ENCODE assay signal across 8 cellular contexts in genomic region chr2:66432801-66433694, GRCh38. TPM values are rescaled to one million over a fixed set of nuclear protein-coding genes. Genes with fewer than 3 reads are reported as not detected.
DNase-seq lines count a peak whose midpoint lies in the region; ATAC-seq and TF ChIP-seq lines count a peak whose summit lies in the region.

No MANE protein-coding gene starts in this region.

- DNase-seq in stimulated activated CD4-positive, alpha-beta T cell treated with anti-CD3 and anti-CD28 coated beads, Interleukin-4, amount 100 ng/mL, for 1 hour = peak; percentile 12
- DNase-seq in stimulated activated CD4-positive, alpha-beta T cell treated with anti-CD3 and anti-CD28 coated beads, Interleukin-4, amount 100 ng/mL, for 24 hours = no peak
- DNase-seq in NCI-H2171 treated with DMSO at 0.1 percent for 48 hours (lab: John Stamatoyannopoulos, UW) (peak; percentile 97), fibroblast of the conjunctiva (ENCODE audit: low read depth) (peak; percentile 86), upper lobe of left lung (peak; percentile 70 to 92)
- DNase-seq in activated CD8-positive, alpha-beta T cell treated with anti-CD3 and anti-CD28 coated beads, Interleukin-2, amount 10 ng/mL, durations not matched to agents 7 days and 5 days = no peak
- DNase-seq in activated CD4-positive, CD25-positive, alpha-beta regulatory T cell treated with anti-CD3 and anti-CD28 coated beads, Interleukin-2, amount 50 U/mL, for 72 hours = no peak

- peak in 3 of 6 experiments; percentile 8 to 29 (median 26) for TF ChIP-seq CTCF in upper lobe of left lung (IDR thresholded peaks at IDR 0.05)

- peaks cover 6% of the 10 kb centered on the region for H3K36me3 ChIP-seq in mucosa of stomach (ENCODE audit: control insufficient read depth, insufficient read depth, low read length)
- H3K36me3 ChIP-seq in upper lobe of left lung = peaks cover 0 to 1% (median 0%) of the 10 kb centered on the region in 4 donors

- peaks cover 5% of the 10 kb centered on the region for H3K36me3 Mint-ChIP-seq in activated CD8-positive, alpha-beta T cell treated with anti-CD3 and anti-CD28 coated beads, Interleukin-2, amount 10 ng/mL, durations not matched to agents 7 days and 5 days (ENCODE audit: low read depth)

- no peak for ATAC-seq in activated CD8-positive, alpha-beta T cell treated with anti-CD3 and anti-CD28 coated beads, Interleukin-2, amount 10 ng/mL, durations not matched to agents 7 days and 5 days
- ATAC-seq in upper lobe of left lung (ENCODE audit: low FRiP score in 2 of 2) = peak; percentile 76 to 90

- peak overlapping the region; percentile 90 to 97 (median 94) for H3K27ac ChIP-seq in upper lobe of left lung

- H3K4me3 ChIP-seq in mucosa of stomach (ENCODE audit: low read length) = peak overlapping the region; percentile 92
- peak overlapping the region; percentile 57 to 76 (median 61) for H3K4me3 ChIP-seq in upper lobe of left lung

- H3K27me3 Mint-ChIP-seq in activated CD8-positive, alpha-beta T cell treated with anti-CD3 and anti-CD28 coated beads, Interleukin-2, amount 10 ng/mL, durations not matched to agents 7 days and 5 days (ENCODE audit: low read depth) = peaks cover 79% of the 10 kb centered on the region

- 3% methylated on average over 28 to 50 of the region's 51 CpGs for WGBS in upper lobe of left lung, 2 donors

- no peak overlapping the region for H3K27ac Mint-ChIP-seq in activated CD8-positive, alpha-beta T cell treated with anti-CD3 and anti-CD28 coated beads, Interleukin-2, amount 10 ng/mL, durations not matched to agents 7 days and 5 days

- H3K27me3 ChIP-seq in mucosa of stomach (ENCODE audit: control insufficient read depth, insufficient read depth, low read length) (no peaks in the 10 kb centered on the region), upper lobe of left lung (peaks cover 0 to 15% (median 4%) of the 10 kb centered on the region in 4 donors)

- TF ChIP-seq POLR2A in upper lobe of left lung (IDR thresholded peaks at IDR 0.05) = peak in 1 of 4 donors; percentile 12

- H3K9me3 ChIP-seq in mucosa of stomach (ENCODE audit: control insufficient read depth, low read length) = no peaks in the 10 kb centered on the region
- no peaks in the 10 kb centered on the region for H3K9me3 ChIP-seq in upper lobe of left lung

- TF ChIP-seq EP300 in upper lobe of left lung (IDR thresholded peaks at IDR 0.05) = no peak

- H3K4me1 ChIP-seq in mucosa of stomach (ENCODE audit: control insufficient read depth, insufficient read depth, low read length) (no peaks in the 10 kb centered on the region), upper lobe of left lung (peaks cover 11 to 28% (median 15%) of the 10 kb centered on the region in 4 donors)

- no peaks in the 10 kb centered on the region for H3K9me3 Mint-ChIP-seq in activated CD8-positive, alpha-beta T cell treated with anti-CD3 and anti-CD28 coated beads, Interleukin-2, amount 10 ng/mL, durations not matched to agents 7 days and 5 days (ENCODE audit: insufficient read depth)

- peaks cover 29% of the 10 kb centered on the region for H3K4me1 Mint-ChIP-seq in activated CD8-positive, alpha-beta T cell treated with anti-CD3 and anti-CD28 coated beads, Interleukin-2, amount 10 ng/mL, durations not matched to agents 7 days and 5 days (ENCODE audit: low read depth)

- POLR2A ChIA-PET in activated CD8-positive, alpha-beta T cell treated with anti-CD3 and anti-CD28 coated beads, Interleukin-2, amount 10 ng/mL, durations not matched to agents 7 days and 5 days (lab: Charles Lee) = no interaction called here

- peak overlapping the region; percentile 94 for H3K9ac ChIP-seq in mucosa of stomach (ENCODE audit: low read length)

- peak overlapping the region; percentile 71 for H3K4me3 Mint-ChIP-seq in activated CD8-positive, alpha-beta T cell treated with anti-CD3 and anti-CD28 coated beads, Interleukin-2, amount 10 ng/mL, durations not matched to agents 7 days and 5 days

- CTCF ChIA-PET in activated CD8-positive, alpha-beta T cell treated with anti-CD3 and anti-CD28 coated beads, Interleukin-2, amount 10 ng/mL, durations not matched to agents 7 days and 5 days (lab: Charles Lee) = no interaction called here

RNA-seq across cellular contexts. Expression of gene MEIS1, which starts 1.9 kb away (rescaled TPM):
- not detected for total RNA-seq in activated CD8-positive, alpha-beta T cell treated with anti-CD3 and anti-CD28 coated beads, Interleukin-2, amount 10 ng/mL, durations not matched to agents 7 days and 5 days
- 10 to 100 TPM; 23.1 to 43.9 (median 30.0) TPM for total RNA-seq in upper lobe of left lung

Comparison
In these comparisons a context has a peak if more than half of its experiments do, and no peak if none do; other contexts are left out.
1. DNase-seq: peak in stimulated activated CD4-positive, alpha-beta T cell treated with anti-CD3 and anti-CD28 coated beads, Interleukin-4, amount 100 ng/mL, for 1 hour (single experiment), NCI-H2171 treated with DMSO at 0.1 percent for 48 hours (single experiment), fibroblast of the conjunctiva (single experiment) and upper lobe of left lung (2 of 2); none in stimulated activated CD4-positive, alpha-beta T cell treated with anti-CD3 and anti-CD28 coated beads, Interleukin-4, amount 100 ng/mL, for 24 hours (single experiment), activated CD8-positive, alpha-beta T cell treated with anti-CD3 and anti-CD28 coated beads, Interleukin-2, amount 10 ng/mL, durations not matched to agents 7 days and 5 days (single experiment) and activated CD4-positive, CD25-positive, alpha-beta regulatory T cell treated with anti-CD3 and anti-CD28 coated beads, Interleukin-2, amount 50 U/mL, for 72 hours (single experiment).
2. RNA of gene MEIS1, which starts 1.9 kb away (total RNA-seq): 23.1 to 43.9 TPM in upper lobe of left lung; not detected in activated CD8-positive, alpha-beta T cell treated with anti-CD3 and anti-CD28 coated beads, Interleukin-2, amount 10 ng/mL, durations not matched to agents 7 days and 5 days; every median in the first group is over 10 times any median in the second.